9 cellular contexts compared by ENCODE assay signal in the genomic region with DNA sequence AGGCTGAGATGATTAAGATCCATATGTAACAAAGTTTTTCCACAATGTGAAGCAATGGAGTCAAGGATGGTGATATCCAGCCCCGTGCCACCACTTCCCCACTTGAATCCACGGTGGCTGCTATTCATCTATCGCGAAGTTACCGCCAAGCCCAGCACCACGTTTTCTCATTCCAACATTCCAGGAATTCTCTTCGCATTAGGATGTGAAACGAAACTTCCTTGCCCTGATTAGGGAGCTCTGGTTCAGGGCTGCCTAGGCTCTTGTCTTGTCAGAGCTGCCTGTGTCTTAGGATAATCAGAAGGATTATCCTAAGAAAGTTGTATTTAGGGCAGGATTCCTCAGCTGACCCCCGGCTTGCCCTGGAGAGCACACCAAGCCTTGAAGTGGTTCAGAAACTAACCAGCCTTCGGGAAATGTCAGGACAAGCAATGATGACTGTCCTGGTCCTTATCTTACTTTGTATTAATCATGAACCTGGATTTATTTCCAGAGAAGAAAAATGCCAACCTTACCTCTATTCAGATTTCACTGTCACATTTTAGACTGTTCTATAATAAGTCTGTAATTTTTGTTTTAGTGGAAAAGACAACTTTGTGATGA.
A peak's percentile ranks its signal among the peaks of the same experiment; 100 is the strongest.
DNase-seq lines count a peak whose midpoint lies in the region; ATAC-seq and TF ChIP-seq lines count a peak whose summit lies in the region.
"Had no signal": no experiment of that assay in that cellular context is flagged by ENCODE, and none has a peak within 500 bp of the region (broad histone marks: within the 10 kb centered on the region; RNA-seq: fewer than 3 reads in every experiment).

No MANE protein-coding gene starts in this region.

- no peak overlapping the region; a peak in 1 of 4 replicates for H3K4me3 ChIP-seq in Panc1 (ENCODE audit: low read depth in 2 of 2, low read length in 2 of 2)
- H3K4me3 ChIP-seq in esophagus muscularis mucosa, result peak overlapping the region in 2 of 4 donors; percentile 12 to 19
- no peak overlapping the region for H3K4me3 ChIP-seq in mesodermal cell (ENCODE audit: extremely low read depth, insufficient read depth, low read length, poor library complexity, severe bottlenecking)

- no peaks in the 10 kb centered on the region for H3K9me3 ChIP-seq in Panc1 (ENCODE audit: control insufficient read depth, insufficient read depth, low read depth, low read length)
- H3K9me3 ChIP-seq in esophagus muscularis mucosa, result no peaks in the 10 kb centered on the region
- no peaks in the 10 kb centered on the region for H3K9me3 ChIP-seq in mesodermal cell (ENCODE audit: control insufficient read depth, low read length)

- DNase-seq in AG09319 (ENCODE audit: extremely low read depth, low read depth) (peak; percentile 37), Panc1 (ENCODE audit: low read depth, low spot score) (no peak), esophagus muscularis mucosa (ENCODE audit: extremely low spot score) (no peak), substantia nigra (lab: John Stamatoyannopoulos, UW) (no peak), middle frontal gyrus (ENCODE audit: extremely low spot score, low spot score) (no peak), DMS53 (lab: John Stamatoyannopoulos, UW) (no peak), NCI-H446 treated with DMSO at 0.1 percent for 48 hours (lab: John Stamatoyannopoulos, UW) (no peak)

- CTCF ChIA-PET in Panc1 (lab: Charles Lee), result no interaction called here

- TF ChIP-seq CTCF in AG09319 (IDR thresholded peaks at IDR 0.05; ENCODE audit: low read depth, low read length) (no peak), Panc1 (IDR thresholded peaks at IDR 0.05) (no peak), esophagus muscularis mucosa (IDR thresholded peaks at IDR 0.05) (no peak)

- H3K27me3 ChIP-seq in Panc1 (ENCODE audit: control insufficient read depth, insufficient read depth, low read length) (no peaks in the 10 kb centered on the region), esophagus muscularis mucosa (no peaks in the 10 kb centered on the region)

- H3K4me1 ChIP-seq in Panc1 (ENCODE audit: control insufficient read depth, insufficient read depth, low read length) (peaks cover 3% of the 10 kb centered on the region; the same call in 1 of the 2 replicates), esophagus muscularis mucosa (peaks cover 22 to 32% (median 28%) of the 10 kb centered on the region in 4 donors), mesodermal cell (ENCODE audit: control insufficient read depth, insufficient read depth, low read length, poor library complexity, severe bottlenecking) (peaks cover 27% of the 10 kb centered on the region)

- intact Hi-C loops in Panc1 (cut with micrococcal nuclease; ENCODE audit: unreplicated experiment) (no loop called here), esophagus muscularis mucosa (cut with DNase I) (no loop called here)

- TF ChIP-seq POLR2A in esophagus muscularis mucosa (IDR thresholded peaks at IDR 0.05; ENCODE audit: low read depth), result no peak

- BruUV-seq in Panc1 (replicated peaks; lab: Mats Ljungman, UMichigan), result no TSS peak

- POLR2A ChIA-PET in Panc1 (lab: Charles Lee), result no interaction called here

- H3K36me3 ChIP-seq in Panc1 (ENCODE audit: control insufficient read depth, insufficient read depth, low read length), result no peaks in the 10 kb centered on the region
- no peaks in the 10 kb centered on the region for H3K36me3 ChIP-seq in esophagus muscularis mucosa
- H3K36me3 ChIP-seq in mesodermal cell (ENCODE audit: control insufficient read depth, insufficient read depth, low read length), result no peaks in the 10 kb centered on the region

- ATAC-seq in Panc1, result peak; percentile 75

- TF ChIP-seq EP300 in esophagus muscularis mucosa (IDR thresholded peaks at IDR 0.05), result no peak

- 17% methylated on average over 10 of the region's 10 CpGs for WGBS in esophagus muscularis mucosa
- WGBS in mesodermal cell (ENCODE audit: insufficient coverage in 2 of 2), 2 experiments, result 3 to 19% methylated on average over 2 to 7 of the region's 10 CpGs

- in situ Hi-C loops in Panc1 (cut with HindIII; ENCODE audit: low pct_unique_long_range_greater_than_20kb, low sequenced_read_pairs), result no loop called here

- H3K27ac ChIP-seq in Panc1 (ENCODE audit: low read length) (no peak overlapping the region; the same call in 1 of the 2 replicates), esophagus muscularis mucosa (replicated peaks in 1 of 4) (peak overlapping the region; percentile 50 to 66 (median 55)), mesodermal cell (ENCODE audit: low read depth, low read length, severe bottlenecking) (peak overlapping the region; percentile 90), substantia nigra (ENCODE audit: low read depth, low read length, poor library complexity, severe bottlenecking) (no peak overlapping the region)
- H3K27ac ChIP-seq: KMS-11 had no signal

Comparison
In these comparisons a context has a peak if more than half of its experiments do, and no peak if none do; other contexts are left out.
1. H3K27ac ChIP-seq: peak in esophagus muscularis mucosa (4 of 4) and mesodermal cell (single experiment); none in Panc1 (single experiment) and substantia nigra (single experiment).